In the genomic region with DNA sequence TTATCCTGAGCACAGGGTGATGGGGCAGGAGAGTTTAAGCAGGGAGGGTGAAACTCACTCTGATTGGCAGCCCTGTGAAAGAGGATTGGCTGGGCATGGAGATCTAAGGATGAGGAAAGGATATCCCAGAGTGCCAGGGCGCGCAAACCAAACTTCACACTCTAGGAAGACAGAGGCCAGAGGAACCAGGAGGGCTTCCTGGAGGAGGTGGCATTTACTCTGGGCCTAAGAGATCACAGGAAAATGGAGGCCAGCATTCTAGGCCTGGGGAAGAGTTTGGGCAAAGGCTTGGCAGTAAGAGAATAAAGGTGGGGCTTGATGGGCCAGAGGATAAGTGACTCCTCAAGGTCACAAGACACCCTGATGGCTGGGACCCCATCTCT, we compare ENCODE assay signal across 14 cellular contexts. TPM values are rescaled to one million over a fixed set of nuclear protein-coding genes. Genes with fewer than 3 reads are reported as not detected.
DNase-seq lines count a peak whose midpoint lies in the region; ATAC-seq and TF ChIP-seq lines count a peak whose summit lies in the region.
"Had no signal": no experiment of that assay in that cellular context is flagged by ENCODE, and none has a peak within 500 bp of the region (broad histone marks: within the 10 kb centered on the region; RNA-seq: fewer than 3 reads in every experiment).

No MANE protein-coding gene starts in this region.

- WGBS in transverse colon (ENCODE audit: low coverage in 1 of 2), 2 donors = 100% methylated on average over 2 of the region's 2 CpGs; no CpG with 5 or more reads in 1 of the 2 donors

- H3K9ac ChIP-seq in SU-DHL-6 (ENCODE audit: low read length) (peak overlapping the region; percentile 44; the same call in 1 of the 2 replicates), duodenal mucosa (ENCODE audit: low read depth in 1 of 2, low read length in 2 of 2) (no peak overlapping the region)

- H3K36me3 ChIP-seq in SU-DHL-6 (ENCODE audit: low read length) (no peaks in the 10 kb centered on the region), duodenal mucosa (ENCODE audit: control insufficient read depth in 1 of 2, insufficient read depth in 2 of 2, low read length in 2 of 2) (no peaks in the 10 kb centered on the region), transverse colon (no peaks in the 10 kb centered on the region), Caco-2 (ENCODE audit: control insufficient read depth, insufficient read depth, low read length) (no peaks in the 10 kb centered on the region)
- H3K36me3 ChIP-seq: pancreas had no signal

- H3K4me1 ChIP-seq in duodenal mucosa (ENCODE audit: control insufficient read depth in 1 of 2, insufficient read depth in 2 of 2, low read length in 2 of 2) (peaks cover 21 to 37% of the 10 kb centered on the region in 2 donors), transverse colon (peaks cover 0 to 6% (median 0%) of the 10 kb centered on the region in 4 donors), Caco-2 (no peaks in the 10 kb centered on the region)

- no peaks in the 10 kb centered on the region for H4K20me1 ChIP-seq in SU-DHL-6 (ENCODE audit: low read depth, low read length)

- H3K27ac Mint-ChIP-seq in activated naive CD4-positive, alpha-beta T cell treated with anti-CD3 and anti-CD28 coated beads for 36 hours = peak overlapping the region; percentile 64
- no peak overlapping the region for H3K27ac Mint-ChIP-seq in Caco-2 (ENCODE audit: unreplicated experiment)

- H3F3A ChIP-seq in SU-DHL-6 (ENCODE audit: insufficient read depth) = peaks cover 23% of the 10 kb centered on the region

- no peak for TF ChIP-seq EP300 in transverse colon (IDR thresholded peaks at IDR 0.05; ENCODE audit: low read depth)

- TF ChIP-seq POLR2A in transverse colon (IDR thresholded peaks at IDR 0.05) = no peak

- H3K36me3 Mint-ChIP-seq in activated naive CD4-positive, alpha-beta T cell treated with anti-CD3 and anti-CD28 coated beads for 36 hours (ENCODE audit: low read depth) = no peaks in the 10 kb centered on the region
- H3K36me3 Mint-ChIP-seq in Caco-2 (ENCODE audit: insufficient read depth, unreplicated experiment) = no peaks in the 10 kb centered on the region

- no peak for ATAC-seq in GM21619 (IDR thresholded peaks at IDR 0.05; ENCODE audit: unreplicated experiment)
- ATAC-seq: HCT116 had no signal

- intact Hi-C loops in activated naive CD4-positive, alpha-beta T cell treated with anti-CD3 and anti-CD28 coated beads for 36 hours (cut with micrococcal nuclease) = no loop called here
- intact Hi-C loops in transverse colon (cut with DNase I; ENCODE audit: low total_unique reads) = no loop called here
- intact Hi-C loops in Caco-2 (cut with micrococcal nuclease; ENCODE audit: unreplicated experiment) = loop anchor here (10.0 kb wide), 1 partner anchor 64 kb away; no protein-coding TSS in a partner anchor

- H2AFZ ChIP-seq in SU-DHL-6 (ENCODE audit: low read depth, low read length, severe bottlenecking) = peak overlapping the region; percentile 55

- no peaks in the 10 kb centered on the region for H3K27me3 ChIP-seq in SU-DHL-6 (ENCODE audit: low read length)
- H3K27me3 ChIP-seq in duodenal mucosa (ENCODE audit: control insufficient read depth in 1 of 2, insufficient read depth in 2 of 2, low read length in 2 of 2) = no peaks in the 10 kb centered on the region
- no peaks in the 10 kb centered on the region for H3K27me3 ChIP-seq in transverse colon
- peaks cover 1% of the 10 kb centered on the region; the same call in 1 of the 2 replicates for H3K27me3 ChIP-seq in Caco-2 (replicated peaks; ENCODE audit: control insufficient read depth, insufficient read depth, low read length)
- H3K27me3 ChIP-seq: pancreas had no signal

- no peaks in the 10 kb centered on the region for H3K9me3 ChIP-seq in SU-DHL-6 (ENCODE audit: insufficient read depth, low read length)
- H3K9me3 ChIP-seq in duodenal mucosa (ENCODE audit: control insufficient read depth in 1 of 2, low read length in 2 of 2) = no peaks in the 10 kb centered on the region
- H3K9me3 ChIP-seq in transverse colon = no peaks in the 10 kb centered on the region
- no peaks in the 10 kb centered on the region for H3K9me3 ChIP-seq in Caco-2
- H3K9me3 ChIP-seq: pancreas had no signal

- H3K9me2 ChIP-seq in SU-DHL-6 (replicated peaks; ENCODE audit: insufficient read depth, low read length) = no peaks in the 10 kb centered on the region

- no peak overlapping the region for H3K4me3 ChIP-seq in SU-DHL-6 (ENCODE audit: insufficient read depth, low read length, poor library complexity, severe bottlenecking)
- peak overlapping the region; percentile 53 to 56 for H3K4me3 ChIP-seq in duodenal mucosa (ENCODE audit: low read depth in 1 of 2, low read length in 2 of 2)
- no peak overlapping the region for H3K4me3 ChIP-seq in transverse colon
- no peak overlapping the region for H3K4me3 ChIP-seq in Caco-2 (ENCODE audit: low read depth, low read length)
- H3K4me3 ChIP-seq: smooth muscle cell had no signal

- no peak overlapping the region for H3K4me3 Mint-ChIP-seq in activated naive CD4-positive, alpha-beta T cell treated with anti-CD3 and anti-CD28 coated beads for 36 hours
- no peak overlapping the region for H3K4me3 Mint-ChIP-seq in Caco-2 (ENCODE audit: unreplicated experiment)

- no TSS peak for BruUV-seq in Caco-2 (replicated peaks; lab: Mats Ljungman, UMichigan)

- in situ Hi-C loops in transverse colon (cut with MboI; ENCODE audit: low pct_ligation_motif_present in 1 of 4, low pct_unique_long_range_greater_than_20kb in 1 of 4, low sequenced_read_pairs in 3 of 4) = loop anchor here in 2 of 4 donors (10.0 to 25.0 kb wide), 3 partner anchors 114 to 323 kb away; a partner anchor contains a TSS

- peak overlapping the region; percentile 61 for H3K27ac ChIP-seq in SU-DHL-6 (ENCODE audit: low read depth, low read length)
- peak overlapping the region; percentile 51 for H3K27ac ChIP-seq in duodenal mucosa (ENCODE audit: low read depth, low read length)
- H3K27ac ChIP-seq in transverse colon = peak overlapping the region; percentile 20 to 81 (median 74)

- DNase-seq in activated naive CD4-positive, alpha-beta T cell treated with anti-CD3 and anti-CD28 coated beads for 36 hours = no peak
- no peak for DNase-seq in activated naive CD4-positive, alpha-beta T cell (lab: John Stamatoyannopoulos, UW)
- DNase-seq in transverse colon (no peak), Caco-2 (no peak), DMS153 (lab: John Stamatoyannopoulos, UW) (no peak)
- DNase-seq: NCI-H1436, NCI-H446 treated with DMSO at 0.1 percent for 48 hours, SW 1271 had no signal

- H3K79me2 ChIP-seq in SU-DHL-6 (ENCODE audit: insufficient read depth, low read length) = no peaks in the 10 kb centered on the region

- no peak for TF ChIP-seq CTCF in SU-DHL-6 (IDR thresholded peaks at IDR 0.05; ENCODE audit: insufficient read depth, low read length, poor library complexity, severe bottlenecking)
- no peak for TF ChIP-seq CTCF in transverse colon (IDR thresholded peaks at IDR 0.05)
- TF ChIP-seq CTCF in Caco-2 (IDR thresholded peaks at IDR 0.05; ENCODE audit: insufficient read depth in 1 of 2, low read depth in 1 of 2, low read length in 1 of 2, severe bottlenecking in 1 of 2, unreplicated experiment in 1 of 2) = no peak

- peak overlapping the region; percentile 48 for H3K4me2 ChIP-seq in SU-DHL-6 (ENCODE audit: low read depth, low read length, poor library complexity, severe bottlenecking)
- H3K4me2 ChIP-seq: smooth muscle cell had no signal

- H3K27me3 Mint-ChIP-seq in activated naive CD4-positive, alpha-beta T cell treated with anti-CD3 and anti-CD28 coated beads for 36 hours (ENCODE audit: low read depth) = peaks cover 2% of the 10 kb centered on the region
- H3K27me3 Mint-ChIP-seq in Caco-2 (ENCODE audit: insufficient read depth, unreplicated experiment) = peaks cover 10% of the 10 kb centered on the region

- POLR2A ChIA-PET in Caco-2 (lab: Charles Lee) = no interaction called here

- H3K4me1 Mint-ChIP-seq in activated naive CD4-positive, alpha-beta T cell treated with anti-CD3 and anti-CD28 coated beads for 36 hours (ENCODE audit: low read depth) = peaks cover 6% of the 10 kb centered on the region
- peaks cover 6% of the 10 kb centered on the region for H3K4me1 Mint-ChIP-seq in Caco-2 (ENCODE audit: low read depth, unreplicated experiment)

- H3K9me3 Mint-ChIP-seq in activated naive CD4-positive, alpha-beta T cell treated with anti-CD3 and anti-CD28 coated beads for 36 hours = no peaks in the 10 kb centered on the region
- H3K9me3 Mint-ChIP-seq in Caco-2 (ENCODE audit: unreplicated experiment) = no peaks in the 10 kb centered on the region

- CTCF ChIA-PET in activated naive CD4-positive, alpha-beta T cell treated with anti-CD3 and anti-CD28 coated beads for 36 hours (lab: Charles Lee) = interaction anchor here (0.5 to 2.4 kb wide), 6 partner anchors 77 to 266 kb away, joined by 3 to 16 read pairs (median 4); no protein-coding TSS in a partner anchor
- CTCF ChIA-PET in Caco-2 (lab: Charles Lee) = interaction anchor here (1.0 kb wide), 1 partner anchor 118 kb away, joined by 3 read pairs; no protein-coding TSS in a partner anchor

RNA-seq across cellular contexts. Expression of a gene that starts 0.4 kb away (rescaled TPM):
- total RNA-seq in activated naive CD4-positive, alpha-beta T cell treated with anti-CD3 and anti-CD28 coated beads for 36 hours = under 1 TPM; 0.37 to 0.50 TPM
- 10 to 100 TPM in 3 of 4 donors, 1 to 10 TPM in 1; 9.4 to 98.7 (median 23.5) TPM for total RNA-seq in transverse colon
- not detected in 2 replicates for total RNA-seq in Caco-2 (2022)
- total RNA-seq: smooth muscle cell had no signal

RNA-seq across cellular contexts. Expression of a gene that starts 43.6 kb away (rescaled TPM):
- not detected for total RNA-seq in activated naive CD4-positive, alpha-beta T cell treated with anti-CD3 and anti-CD28 coated beads for 36 hours
- 1 to 10 TPM in 1 of 4 donors, not detected in 3; 2.7 TPM for total RNA-seq in transverse colon
- not detected in 2 replicates for total RNA-seq in Caco-2 (2022)
- total RNA-seq: pancreas, smooth muscle cell had no signal

RNA-seq across cellular contexts. Expression of a gene that starts 53.0 kb away (rescaled TPM):
- total RNA-seq in activated naive CD4-positive, alpha-beta T cell treated with anti-CD3 and anti-CD28 coated beads for 36 hours = under 1 TPM in 1 of 2 experiments, not detected in 1; 0.14 TPM
- total RNA-seq in transverse colon = 1 to 10 TPM; 1.2 to 9.7 (median 6.0) TPM
- total RNA-seq in Caco-2 (2022) = not detected in 2 replicates
- total RNA-seq: smooth muscle cell had no signal

Comparison
In these comparisons a context has a peak if more than half of its experiments do, and no peak if none do; other contexts are left out.
1. H3K4me3 ChIP-seq: peak in duodenal mucosa (2 of 2); none in SU-DHL-6 (single experiment), transverse colon (0 of 4) and Caco-2 (single experiment).
2. RNA of a gene that starts 0.4 kb away (total RNA-seq): 9.4 to 98.7 TPM in transverse colon; 0.37 to 0.50 TPM in activated naive CD4-positive, alpha-beta T cell treated with anti-CD3 and anti-CD28 coated beads for 36 hours and not detected in Caco-2; every median in the first group is over 4 times any median in the second.
3. Peak in every context shown above with its lines, with median percentiles within 50 percentile points of each other: H3K27ac ChIP-seq.